16 cellular contexts compared by ENCODE assay signal in genomic region chr1:235990376-235990795, GRCh38.
DNase-seq lines count a peak whose midpoint lies in the region; TF ChIP-seq lines count a peak whose summit lies in the region.
"Had no signal": no experiment of that assay in that cellular context is flagged by ENCODE, and none has a peak within 500 bp of the region (broad histone marks: within the 10 kb centered on the region; RNA-seq: fewer than 3 reads in every experiment).

No MANE protein-coding gene starts in this region.

- H3K4me1 ChIP-seq in left ventricle myocardium inferior: peaks cover 5% of the 10 kb centered on the region
- H3K4me1 ChIP-seq: right lobe of liver had no signal

- peak overlapping the region; percentile 11 for H3K27ac ChIP-seq in left ventricle myocardium inferior (replicated peaks)
- H3K27ac ChIP-seq: KMS-11, right lobe of liver had no signal

- peaks cover 97% of the 10 kb centered on the region for H3K36me3 ChIP-seq in left ventricle myocardium inferior

- intact Hi-C loops in left ventricle myocardium inferior (cut with micrococcal nuclease): no loop called here

- peaks cover 10% of the 10 kb centered on the region for H3K9me3 ChIP-seq in left ventricle myocardium inferior (replicated peaks)
- H3K9me3 ChIP-seq: right lobe of liver had no signal

- no peak for TF ChIP-seq CTCF in left ventricle myocardium inferior (IDR thresholded peaks at IDR 0.05; ENCODE audit: borderline replicate concordance)

- DNase-seq in A172 (ENCODE audit: low spot score) (peak; percentile 94), GM04503 (ENCODE audit: low read depth) (peak; percentile 98), amniotic epithelial cell (ENCODE audit: low read depth) (peak; percentile 88), left ventricle myocardium inferior (no peak), ecto neural progenitor cell (ENCODE audit: low spot score) (no peak), NCI-H1048 (lab: John Stamatoyannopoulos, UW) (no peak), NOMO-1 treated with dmso at 0.1 percent for 144 hours (lab: John Stamatoyannopoulos, UW; ENCODE audit: unreplicated experiment) (no peak)
- no peak for DNase-seq in activated CD4-positive, alpha-beta T cell treated with anti-CD3 and anti-CD28 coated beads, Interleukin-2, amount 50 U/mL, for 1 hour
- DNase-seq: activated CD4-positive, alpha-beta T cell treated with anti-CD3 and anti-CD28 coated beads for 4 hours; activated CD8-positive, alpha-beta memory T cell treated with anti-CD3 and anti-CD28 coated beads, Interleukin-2, amount 50 U/mL, for 4 hours; activated gamma-delta T cell treated with Interleukin-2 at 50 U/mL for 16 hours; HCEC 1CT; NCI-H526 treated with DMSO at 0.1 percent for 48 hours; occipital lobe; right lobe of liver had no signal

- no peaks in the 10 kb centered on the region for H3K27me3 ChIP-seq in left ventricle myocardium inferior (ENCODE audit: low read depth)
- H3K27me3 ChIP-seq: right lobe of liver had no signal

- H3K4me3 ChIP-seq in left ventricle myocardium inferior: no peak overlapping the region
- H3K4me3 ChIP-seq: right lobe of liver had no signal

Comparison
In these comparisons a context has a peak if more than half of its experiments do, and no peak if none do; other contexts are left out.
1. DNase-seq: peak in A172 (single experiment), GM04503 (single experiment) and amniotic epithelial cell (single experiment); none in left ventricle myocardium inferior (single experiment), ecto neural progenitor cell (single experiment), NCI-H1048 (single experiment), NOMO-1 treated with dmso at 0.1 percent for 144 hours (single experiment) and activated CD4-positive, alpha-beta T cell treated with anti-CD3 and anti-CD28 coated beads, Interleukin-2, amount 50 U/mL, for 1 hour (single experiment).